In genomic region chr14:81784084-81784483, GRCh38 we compare ENCODE assay signal across 25 cellular contexts.
"Had no signal": no experiment of that assay in that cellular context is flagged by ENCODE, and none has a peak within 500 bp of the region (broad histone marks: within the 10 kb centered on the region; RNA-seq: fewer than 3 reads in every experiment).

No MANE protein-coding gene starts in this region.

- H3K27ac Mint-ChIP-seq: activated CD4-positive, alpha-beta T cell treated with anti-CD3 and anti-CD28 coated beads, Interleukin-2, amount 10 ng/mL, durations not matched to agents 7 days and 5 days; activated CD8-positive, alpha-beta memory T cell treated with anti-CD3 and anti-CD28 coated beads, Interleukin-2, amount 10 ng/mL, durations not matched to agents 7 days and 5 days; activated CD8-positive, alpha-beta T cell treated with anti-CD3 and anti-CD28 coated beads for 36 hours; activated naive CD4-positive, alpha-beta T cell treated with anti-CD3 and anti-CD28 coated beads, Interleukin-2, amount 10 ng/mL, durations not matched to agents 7 days and 5 days; immature natural killer cell; nephron progenitor cell; stimulated activated naive B cell treated with anti-CD40 and anti-IgM and Interleukin-4, amounts not matched to agents 10 μg/mL and 1 μg/mL and 100 μg/mL, for 72 hours had no signal

- H3K4me3 Mint-ChIP-seq: activated CD4-positive, alpha-beta T cell treated with anti-CD3 and anti-CD28 coated beads, Interleukin-2, amount 10 ng/mL, durations not matched to agents 7 days and 5 days; activated CD8-positive, alpha-beta memory T cell treated with anti-CD3 and anti-CD28 coated beads, Interleukin-2, amount 10 ng/mL, durations not matched to agents 7 days and 5 days; activated CD8-positive, alpha-beta T cell treated with anti-CD3 and anti-CD28 coated beads for 36 hours; activated naive CD4-positive, alpha-beta T cell treated with anti-CD3 and anti-CD28 coated beads, Interleukin-2, amount 10 ng/mL, durations not matched to agents 7 days and 5 days; immature natural killer cell; nephron progenitor cell; stimulated activated naive B cell treated with anti-CD40 and anti-IgM and Interleukin-4, amounts not matched to agents 10 μg/mL and 1 μg/mL and 100 μg/mL, for 72 hours had no signal

- H3K4me1 ChIP-seq: pancreas had no signal

- H3K79me2 ChIP-seq: hepatocyte had no signal

- H3K36me3 Mint-ChIP-seq: activated CD8-positive, alpha-beta memory T cell treated with anti-CD3 and anti-CD28 coated beads, Interleukin-2, amount 10 ng/mL, durations not matched to agents 7 days and 5 days; activated naive CD4-positive, alpha-beta T cell treated with anti-CD3 and anti-CD28 coated beads, Interleukin-2, amount 10 ng/mL, durations not matched to agents 7 days and 5 days; immature natural killer cell; stimulated activated naive B cell treated with anti-CD40 and anti-IgM and Interleukin-4, amounts not matched to agents 10 μg/mL and 1 μg/mL and 100 μg/mL, for 72 hours had no signal

- H3K4me3 ChIP-seq: hepatocyte, mucosa of descending colon, pancreas had no signal

- H3K4me1 Mint-ChIP-seq: activated CD4-positive, alpha-beta T cell treated with anti-CD3 and anti-CD28 coated beads, Interleukin-2, amount 10 ng/mL, durations not matched to agents 7 days and 5 days; activated CD8-positive, alpha-beta memory T cell treated with anti-CD3 and anti-CD28 coated beads, Interleukin-2, amount 10 ng/mL, durations not matched to agents 7 days and 5 days; activated naive CD4-positive, alpha-beta T cell treated with anti-CD3 and anti-CD28 coated beads, Interleukin-2, amount 10 ng/mL, durations not matched to agents 7 days and 5 days; immature natural killer cell; nephron progenitor cell; stimulated activated naive B cell treated with anti-CD40 and anti-IgM and Interleukin-4, amounts not matched to agents 10 μg/mL and 1 μg/mL and 100 μg/mL, for 72 hours had no signal

- H3K4me2 ChIP-seq: hepatocyte had no signal

- DNase-seq: activated CD4-positive, alpha-beta T cell treated with anti-CD3 and anti-CD28 coated beads, Interleukin-2, amount 10 ng/mL, durations not matched to agents 7 days and 5 days; activated CD4-positive, CD25-positive, alpha-beta regulatory T cell treated with anti-CD3 and anti-CD28 coated beads, Interleukin-2, amount 50 U/mL, for 72 hours; activated CD8-positive, alpha-beta memory T cell treated with anti-CD3 and anti-CD28 coated beads, Interleukin-2, amount 10 ng/mL, durations not matched to agents 7 days and 5 days; activated CD8-positive, alpha-beta T cell treated with anti-CD3 and anti-CD28 coated beads for 36 hours; activated effector memory CD4-positive, alpha-beta T cell treated with anti-CD3 and anti-CD28 coated beads, Interleukin-2, amount 50 U/mL, for 16 hours; activated naive CD4-positive, alpha-beta T cell treated with anti-CD3 and anti-CD28 coated beads, Interleukin-2, amount 10 ng/mL, durations not matched to agents 7 days and 5 days; activated T-cell treated with anti-CD3 and anti-CD28 coated beads for 4 hours; brain microvascular endothelial cell; central memory CD4-positive, alpha-beta T cell; dermis blood vessel endothelial cell; effector CD8-positive, alpha-beta T cell; foreskin melanocyte; glutamatergic neuron; immature natural killer cell; mesenchymal stem cell; mucosa of descending colon; nephron progenitor cell; pancreas; stimulated activated CD4-positive, alpha-beta T cell treated with anti-CD3 and anti-CD28 coated beads, Interleukin-2, amount 100 ng/mL, for 48 hours; stimulated activated CD8-positive, alpha-beta memory T cell treated with anti-CD3 and anti-CD28 coated beads, Interleukin-4, amount 100 ng/mL, for 48 hours; stimulated activated naive B cell treated with anti-CD40 and anti-IgM and Interleukin-4, amounts not matched to agents 10 μg/mL and 1 μg/mL and 100 μg/mL, for 72 hours; T-helper 1 cell; WERI-Rb-1 had no signal

- H3K9me3 ChIP-seq: pancreas had no signal

- H3K27me3 ChIP-seq: brain microvascular endothelial cell, hepatocyte, pancreas had no signal

- H2AFZ ChIP-seq: hepatocyte had no signal

- H3K27ac ChIP-seq: brain microvascular endothelial cell, hepatocyte, pancreas, WERI-Rb-1 had no signal

- FAIRE-seq: pancreas, TTC549 had no signal

- H3K36me3 ChIP-seq: brain microvascular endothelial cell, pancreas, WERI-Rb-1 had no signal

- H3K27me3 Mint-ChIP-seq: activated CD4-positive, alpha-beta T cell treated with anti-CD3 and anti-CD28 coated beads, Interleukin-2, amount 10 ng/mL, durations not matched to agents 7 days and 5 days; activated CD8-positive, alpha-beta memory T cell treated with anti-CD3 and anti-CD28 coated beads, Interleukin-2, amount 10 ng/mL, durations not matched to agents 7 days and 5 days; activated CD8-positive, alpha-beta T cell treated with anti-CD3 and anti-CD28 coated beads for 36 hours; activated naive CD4-positive, alpha-beta T cell treated with anti-CD3 and anti-CD28 coated beads, Interleukin-2, amount 10 ng/mL, durations not matched to agents 7 days and 5 days; stimulated activated naive B cell treated with anti-CD40 and anti-IgM and Interleukin-4, amounts not matched to agents 10 μg/mL and 1 μg/mL and 100 μg/mL, for 72 hours had no signal
